ENCODE assay signal across 1 cellular context in the genomic region with DNA sequence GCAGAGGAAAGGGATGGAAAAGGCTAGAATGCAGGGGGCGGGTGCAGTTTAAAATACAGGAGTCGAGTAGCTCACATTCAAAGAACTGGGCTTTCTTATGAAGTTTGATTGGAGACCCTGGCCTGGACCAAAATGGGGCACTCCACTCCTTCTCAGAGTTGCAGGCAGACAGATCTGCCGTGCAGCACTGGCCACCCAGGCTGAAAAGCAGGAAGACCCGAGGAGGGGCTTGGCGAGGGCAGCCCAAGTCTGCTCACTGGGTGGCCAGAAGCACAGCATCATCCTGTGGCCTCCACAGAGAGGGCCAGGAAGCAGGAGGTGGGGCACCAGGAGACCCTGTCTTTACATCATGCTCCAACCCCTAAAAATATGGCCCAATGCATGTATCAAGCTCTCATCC.
TF ChIP-seq lines count a peak whose summit lies in the region.

No MANE protein-coding gene starts in this region.

TF ChIP-seq in H1, 55 proteins besides CTCF, POLR2A, EP300 and RAD21 (continued from another document):
- TF ChIP-seq PHF8 (conservative IDR thresholded peaks at IDR 0.05; ENCODE audit: low read depth, low read length) (no peak), HDAC6 (IDR thresholded peaks at IDR 0.05; ENCODE audit: low read depth, low read length) (no peak), SP4 (IDR thresholded peaks at IDR 0.05; ENCODE audit: low read length) (no peak), RBBP5 (IDR thresholded peaks at IDR 0.05; ENCODE audit: borderline replicate concordance, low read depth, low read length) (no peak), BACH1 (IDR thresholded peaks at IDR 0.05; ENCODE audit: low read length) (no peak), SP2 (IDR thresholded peaks at IDR 0.05; ENCODE audit: low read length) (no peak), FOSL1 (IDR thresholded peaks at IDR 0.05; ENCODE audit: insufficient read depth, low read depth, low read length) (no peak), CBX5 (IDR thresholded peaks at IDR 0.05; ENCODE audit: low read depth, low read length) (no peak), TEAD4 (IDR thresholded peaks at IDR 0.05; ENCODE audit: low read depth, low read length) (no peak), MAX (IDR thresholded peaks at IDR 0.05) (no peak), POLR2AphosphoS5 (IDR thresholded peaks at IDR 0.05; ENCODE audit: low read depth, low read length) (no peak), SIX5 (IDR thresholded peaks at IDR 0.05; ENCODE audit: low read depth, low read length) (no peak), TCF12 (IDR thresholded peaks at IDR 0.05; ENCODE audit: low read depth, low read length) (no peak), RNF2 (IDR thresholded peaks at IDR 0.05; ENCODE audit: borderline replicate concordance, low read depth, low read length, missing control alignments, poor library complexity, severe bottlenecking) (no peak)
